Comparison of ENCODE assay signal across 1 cellular context in the genomic region with DNA sequence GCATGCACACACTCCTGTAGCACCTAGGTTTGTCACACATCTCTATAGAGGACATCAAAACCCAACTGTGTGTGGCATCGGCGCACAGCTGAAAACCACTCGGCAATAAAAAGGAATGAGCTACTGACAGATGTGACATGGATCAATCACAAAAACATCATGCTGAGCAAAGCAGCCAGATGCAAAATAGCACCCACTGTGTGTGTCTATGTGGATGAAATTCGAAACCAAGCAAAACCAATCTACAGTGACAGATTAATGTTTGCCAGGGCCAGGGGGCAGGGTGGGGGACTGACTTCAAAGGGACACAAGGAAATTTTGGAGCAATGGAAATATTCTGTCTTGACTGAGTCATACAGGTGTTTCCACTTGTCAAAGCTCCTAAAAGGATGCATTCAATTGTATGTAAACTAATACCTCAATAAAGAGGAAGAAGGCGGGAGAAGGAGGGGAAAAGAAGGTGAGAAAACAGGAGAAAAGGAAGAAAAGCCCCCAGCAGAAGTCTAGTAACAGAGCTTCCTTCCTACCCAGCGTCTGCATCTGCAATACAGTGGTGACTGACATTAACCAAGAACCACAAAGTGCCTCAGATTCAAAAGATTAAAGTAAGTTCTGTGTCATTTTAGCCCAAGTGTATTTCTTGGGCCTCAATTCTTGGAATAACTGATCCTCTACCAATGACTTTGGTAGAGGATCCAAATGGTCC.
TF ChIP-seq lines count a peak whose summit lies in the region.

No MANE protein-coding gene starts in this region.

TF ChIP-seq in WTC11, 78 proteins besides CTCF, POLR2A, EP300 and RAD21 (continued from another document):
- TF ChIP-seq, protein P1, sequence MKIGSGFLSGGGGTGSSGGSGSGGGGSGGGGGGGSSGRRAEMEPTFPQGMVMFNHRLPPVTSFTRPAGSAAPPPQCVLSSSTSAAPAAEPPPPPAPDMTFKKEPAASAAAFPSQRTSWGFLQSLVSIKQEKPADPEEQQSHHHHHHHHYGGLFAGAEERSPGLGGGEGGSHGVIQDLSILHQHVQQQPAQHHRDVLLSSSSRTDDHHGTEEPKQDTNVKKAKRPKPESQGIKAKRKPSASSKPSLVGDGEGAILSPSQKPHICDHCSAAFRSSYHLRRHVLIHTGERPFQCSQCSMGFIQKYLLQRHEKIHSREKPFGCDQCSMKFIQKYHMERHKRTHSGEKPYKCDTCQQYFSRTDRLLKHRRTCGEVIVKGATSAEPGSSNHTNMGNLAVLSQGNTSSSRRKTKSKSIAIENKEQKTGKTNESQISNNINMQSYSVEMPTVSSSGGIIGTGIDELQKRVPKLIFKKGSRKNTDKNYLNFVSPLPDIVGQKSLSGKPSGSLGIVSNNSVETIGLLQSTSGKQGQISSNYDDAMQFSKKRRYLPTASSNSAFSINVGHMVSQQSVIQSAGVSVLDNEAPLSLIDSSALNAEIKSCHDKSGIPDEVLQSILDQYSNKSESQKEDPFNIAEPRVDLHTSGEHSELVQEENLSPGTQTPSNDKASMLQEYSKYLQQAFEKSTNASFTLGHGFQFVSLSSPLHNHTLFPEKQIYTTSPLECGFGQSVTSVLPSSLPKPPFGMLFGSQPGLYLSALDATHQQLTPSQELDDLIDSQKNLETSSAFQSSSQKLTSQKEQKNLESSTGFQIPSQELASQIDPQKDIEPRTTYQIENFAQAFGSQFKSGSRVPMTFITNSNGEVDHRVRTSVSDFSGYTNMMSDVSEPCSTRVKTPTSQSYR (CRISPR knock-in tag; IDR thresholded peaks at IDR 0.05), result no peak
- TF ChIP-seq, protein P2, sequence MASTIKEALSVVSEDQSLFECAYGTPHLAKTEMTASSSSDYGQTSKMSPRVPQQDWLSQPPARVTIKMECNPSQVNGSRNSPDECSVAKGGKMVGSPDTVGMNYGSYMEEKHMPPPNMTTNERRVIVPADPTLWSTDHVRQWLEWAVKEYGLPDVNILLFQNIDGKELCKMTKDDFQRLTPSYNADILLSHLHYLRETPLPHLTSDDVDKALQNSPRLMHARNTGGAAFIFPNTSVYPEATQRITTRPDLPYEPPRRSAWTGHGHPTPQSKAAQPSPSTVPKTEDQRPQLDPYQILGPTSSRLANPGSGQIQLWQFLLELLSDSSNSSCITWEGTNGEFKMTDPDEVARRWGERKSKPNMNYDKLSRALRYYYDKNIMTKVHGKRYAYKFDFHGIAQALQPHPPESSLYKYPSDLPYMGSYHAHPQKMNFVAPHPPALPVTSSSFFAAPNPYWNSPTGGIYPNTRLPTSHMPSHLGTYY (CRISPR knock-in tag; IDR thresholded peaks at IDR 0.05), result no peak
- TF ChIP-seq ZNF121 (CRISPR knock-in tag; IDR thresholded peaks at IDR 0.05) (no peak), ESRRA (CRISPR knock-in tag; IDR thresholded peaks at IDR 0.05; ENCODE audit: borderline replicate concordance) (no peak)
